In the genomic region with DNA sequence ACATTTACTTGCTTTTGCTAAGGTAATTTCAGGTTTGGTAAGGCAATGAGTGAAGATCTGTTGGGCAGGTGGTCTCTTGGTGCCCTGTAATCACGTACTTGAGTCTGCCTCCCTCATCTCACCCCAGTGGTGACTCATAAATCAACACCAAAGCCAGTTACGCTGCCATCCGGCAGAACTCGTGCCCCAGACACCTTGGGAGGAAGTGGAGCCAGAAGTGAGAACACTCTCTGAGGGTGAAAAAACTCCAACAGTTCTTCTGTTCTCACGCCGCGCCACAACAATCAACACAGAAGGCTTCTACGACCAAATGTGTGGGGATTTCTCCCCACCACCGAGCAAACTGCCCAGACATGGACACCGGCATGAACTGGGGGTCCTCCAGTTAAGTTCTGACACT, we compare ENCODE assay signal across 8 cellular contexts.
DNase-seq lines count a peak whose midpoint lies in the region; ATAC-seq and TF ChIP-seq lines count a peak whose summit lies in the region.

No MANE protein-coding gene starts in this region.

- in situ Hi-C loops in Panc1 (cut with HindIII; ENCODE audit: low pct_unique_long_range_greater_than_20kb, low sequenced_read_pairs) = no loop called here

- peaks cover 74 to 95% (median 92%) of the 10 kb centered on the region in 3 donors for H3K4me1 Mint-ChIP-seq in CD8-positive, alpha-beta memory T cell
- peaks cover 92% of the 10 kb centered on the region for H3K4me1 Mint-ChIP-seq in activated naive CD4-positive, alpha-beta T cell treated with anti-CD3 and anti-CD28 coated beads, Interleukin-2, amount 10 ng/mL, durations not matched to agents 7 days and 5 days

- POLR2A ChIA-PET in CD8-positive, alpha-beta memory T cell (lab: Charles Lee) = interaction anchor here (0.5 to 4.7 kb wide), 8 partner anchors 18 to 206 kb away, joined by 3 to 60 read pairs (median 8); partner anchors contain the start of gene ARL4C
- POLR2A ChIA-PET in HCT116 (lab: Charles Lee) = no interaction called here
- POLR2A ChIA-PET in Panc1 (lab: Charles Lee) = no interaction called here

- no peak overlapping the region for H2BK5ac ChIP-seq in trophoblast cell (ENCODE audit: low read depth, low read length, poor library complexity)

- no peak overlapping the region for H2AK5ac ChIP-seq in trophoblast cell (ENCODE audit: low read length)

- no peaks in the 10 kb centered on the region for H3K36me3 ChIP-seq in CD8-positive, alpha-beta memory T cell (ENCODE audit: insufficient read depth, low read length)
- H3K36me3 ChIP-seq in HCT116 (ENCODE audit: control insufficient read depth in 1 of 2, insufficient read depth in 2 of 2, low read length in 2 of 2) (no peaks in the 10 kb centered on the region), Panc1 (ENCODE audit: control insufficient read depth, insufficient read depth, low read length) (no peaks in the 10 kb centered on the region), trophoblast cell (ENCODE audit: control insufficient read depth in 1 of 2, insufficient read depth in 2 of 2, low read length in 2 of 2) (no peaks in the 10 kb centered on the region)

- peak overlapping the region; percentile 50 for H3K4me3 ChIP-seq in CD8-positive, alpha-beta memory T cell (ENCODE audit: low read length)
- no peak overlapping the region for H3K4me3 ChIP-seq in HCT116 (replicated peaks in 1 of 2; ENCODE audit: low read depth in 1 of 2, low read length in 2 of 2)
- H3K4me3 ChIP-seq in Panc1 (ENCODE audit: low read depth in 2 of 2, low read length in 2 of 2) = no peak overlapping the region
- H3K4me3 ChIP-seq in trophoblast cell (ENCODE audit: low read depth, low read length) = no peak overlapping the region

- peak overlapping the region; percentile 95 to 100 (median 100) for H3K27ac Mint-ChIP-seq in CD8-positive, alpha-beta memory T cell
- H3K27ac Mint-ChIP-seq in activated naive CD4-positive, alpha-beta T cell treated with anti-CD3 and anti-CD28 coated beads, Interleukin-2, amount 10 ng/mL, durations not matched to agents 7 days and 5 days = peak overlapping the region; percentile 99

- H3K4me1 ChIP-seq in CD8-positive, alpha-beta memory T cell (ENCODE audit: insufficient read depth, low read length) = peaks cover 74% of the 10 kb centered on the region
- peaks cover 19 to 61% of the 10 kb centered on the region in 2 experiments; a peak in 3 of 4 replicates for H3K4me1 ChIP-seq in HCT116 (ENCODE audit: control insufficient read depth in 1 of 2, insufficient read depth in 2 of 2, low read length in 2 of 2)
- peaks cover 12% of the 10 kb centered on the region for H3K4me1 ChIP-seq in Panc1 (ENCODE audit: control insufficient read depth, insufficient read depth, low read length)
- H3K4me1 ChIP-seq in trophoblast cell (ENCODE audit: control insufficient read depth in 1 of 2, insufficient read depth in 2 of 2, low read length in 2 of 2) = no peaks in the 10 kb centered on the region

- H4K12ac ChIP-seq in trophoblast cell (ENCODE audit: low read depth, low read length) = no peak overlapping the region

- H4K20me1 ChIP-seq in HCT116 (ENCODE audit: insufficient read depth) = no peaks in the 10 kb centered on the region

- no peak overlapping the region for H3K23ac ChIP-seq in trophoblast cell (ENCODE audit: low read length)

- H3K18ac ChIP-seq in trophoblast cell (ENCODE audit: low read length) = no peak overlapping the region

- H3K9me3 Mint-ChIP-seq in CD8-positive, alpha-beta memory T cell = peaks cover 0 to 2% (median 0%) of the 10 kb centered on the region in 5 donors
- H3K9me3 Mint-ChIP-seq in activated naive CD4-positive, alpha-beta T cell treated with anti-CD3 and anti-CD28 coated beads, Interleukin-2, amount 10 ng/mL, durations not matched to agents 7 days and 5 days = no peaks in the 10 kb centered on the region

- peak; percentile 75 to 96 (median 85) for DNase-seq in CD8-positive, alpha-beta memory T cell
- DNase-seq in HCT116 (ENCODE audit: low read depth, low spot score) = no peak
- no peak for DNase-seq in Panc1 (ENCODE audit: low read depth, low spot score)
- peak; percentile 89 for DNase-seq in activated naive CD4-positive, alpha-beta T cell treated with anti-CD3 and anti-CD28 coated beads, Interleukin-2, amount 10 ng/mL, durations not matched to agents 7 days and 5 days
- peak; percentile 42 to 43 for DNase-seq in trophoblast cell
- no peak for DNase-seq in NCI-H1092 treated with DMSO at 0.1 percent for 48 hours (lab: John Stamatoyannopoulos, UW)
- DNase-seq in NCI-H2107 treated with DMSO at 0.1 percent for 48 hours (lab: John Stamatoyannopoulos, UW; ENCODE audit: unreplicated experiment) = no peak
- no peak for DNase-seq in epidermal melanocyte (ENCODE audit: insufficient read length, low spot score)

- WGBS in trophoblast cell (ENCODE audit: extremely low coverage, insufficient coverage, insufficient read length) = no CpG with 5 or more reads among the region's 10 CpGs

- peaks cover 2% of the 10 kb centered on the region for H3K79me1 ChIP-seq in trophoblast cell (ENCODE audit: low read length)

- H3K9ac ChIP-seq in HCT116 (ENCODE audit: low read length) (no peak overlapping the region), trophoblast cell (ENCODE audit: low read length) (no peak overlapping the region)

- H2BK12ac ChIP-seq in trophoblast cell (ENCODE audit: low read length) = no peak overlapping the region

- no peak for TF ChIP-seq POLR2A in HCT116 (IDR thresholded peaks at IDR 0.05; ENCODE audit: borderline replicate concordance, extremely low read depth, insufficient read depth, insufficient read length)

- no peak overlapping the region for H4K91ac ChIP-seq in trophoblast cell (ENCODE audit: low read depth, low read length)

- ATAC-seq in HCT116 (no peak), Panc1 (no peak)

- H3K27ac ChIP-seq in CD8-positive, alpha-beta memory T cell (ENCODE audit: low read depth, low read length) = peak overlapping the region; percentile 93
- H3K27ac ChIP-seq in HCT116 (ENCODE audit: low read depth, low read length) = no peak overlapping the region
- H3K27ac ChIP-seq in Panc1 (ENCODE audit: low read length) = peak overlapping the region; percentile 85
- no peak overlapping the region for H3K27ac ChIP-seq in trophoblast cell (ENCODE audit: low read depth, low read length)

- BruUV-seq in HCT116 (replicated peaks; lab: Mats Ljungman, UMichigan) (no TSS peak), Panc1 (replicated peaks; lab: Mats Ljungman, UMichigan) (no TSS peak)

- H3K9me2 ChIP-seq in HCT116 (ENCODE audit: insufficient read depth) = no peaks in the 10 kb centered on the region; the same call in 1 of the 2 replicates

- peaks cover 0 to 3% of the 10 kb centered on the region in 2 donors for H3K27me3 Mint-ChIP-seq in CD8-positive, alpha-beta memory T cell
- no peaks in the 10 kb centered on the region for H3K27me3 Mint-ChIP-seq in activated naive CD4-positive, alpha-beta T cell treated with anti-CD3 and anti-CD28 coated beads, Interleukin-2, amount 10 ng/mL, durations not matched to agents 7 days and 5 days

- no peak overlapping the region for H3K14ac ChIP-seq in trophoblast cell (ENCODE audit: low read length)

- no peaks in the 10 kb centered on the region for H3K9me3 ChIP-seq in CD8-positive, alpha-beta memory T cell (ENCODE audit: low read length)
- no peaks in the 10 kb centered on the region for H3K9me3 ChIP-seq in HCT116 (ENCODE audit: control insufficient read depth in 1 of 2, insufficient read depth in 1 of 2, low read depth in 1 of 2, low read length in 2 of 2)
- no peaks in the 10 kb centered on the region for H3K9me3 ChIP-seq in Panc1 (ENCODE audit: control insufficient read depth, insufficient read depth, low read depth, low read length)
- no peaks in the 10 kb centered on the region for H3K9me3 ChIP-seq in trophoblast cell (ENCODE audit: insufficient read depth, low read depth, low read length)

- H3K36me3 Mint-ChIP-seq in CD8-positive, alpha-beta memory T cell = no peaks in the 10 kb centered on the region
- peaks cover 25% of the 10 kb centered on the region for H3K36me3 Mint-ChIP-seq in activated naive CD4-positive, alpha-beta T cell treated with anti-CD3 and anti-CD28 coated beads, Interleukin-2, amount 10 ng/mL, durations not matched to agents 7 days and 5 days

- intact Hi-C loops in HCT116 (cut with micrococcal nuclease) (loop anchor here (5.0 kb wide), 1 partner anchor 132 kb away; no protein-coding TSS in a partner anchor), Panc1 (cut with micrococcal nuclease; ENCODE audit: unreplicated experiment) (loop anchor here (10.0 kb wide), 1 partner anchor 74 kb away; no protein-coding TSS in a partner anchor)

- H3K4me3 Mint-ChIP-seq in CD8-positive, alpha-beta memory T cell = peak overlapping the region; percentile 42 to 84 (median 74)
- peak overlapping the region; percentile 67 for H3K4me3 Mint-ChIP-seq in activated naive CD4-positive, alpha-beta T cell treated with anti-CD3 and anti-CD28 coated beads, Interleukin-2, amount 10 ng/mL, durations not matched to agents 7 days and 5 days

- H2AFZ ChIP-seq in HCT116 (ENCODE audit: low read depth, low read length, poor library complexity, severe bottlenecking) (peak overlapping the region; percentile 80), trophoblast cell (ENCODE audit: insufficient read depth, low read length, poor library complexity) (no peak overlapping the region)

- RAD21 ChIA-PET in HCT116 (lab: Charles Lee; ENCODE audit: low non-redundant PET in 1 of 2, low total read pairs in 2 of 2, uncharacterized antibody in 2 of 2, unreplicated experiment in 2 of 2) = interaction anchor here in 1 of 2 experiments (0.8 kb wide), 2 partner anchors 73 to 255 kb away, joined by 3 to 4 read pairs; no protein-coding TSS in a partner anchor

- no peak overlapping the region for H4K8ac ChIP-seq in trophoblast cell (ENCODE audit: low read depth, low read length)

- TF ChIP-seq CTCF in HCT116 (IDR thresholded peaks at IDR 0.05 in 2 of 3, conservative IDR thresholded peaks at IDR 0.05 in 1 of 3; ENCODE audit: borderline replicate concordance in 1 of 3, insufficient read depth in 1 of 3, low read depth in 2 of 3, low read length in 2 of 3) = no peak
- no peak for TF ChIP-seq CTCF in Panc1 (IDR thresholded peaks at IDR 0.05)

- H3K79me2 ChIP-seq in HCT116 (ENCODE audit: insufficient read depth, low read length) = no peaks in the 10 kb centered on the region
- no peaks in the 10 kb centered on the region for H3K79me2 ChIP-seq in trophoblast cell (ENCODE audit: control insufficient read depth, insufficient read depth, low read length, poor library complexity)

- H3K4me2 ChIP-seq in HCT116 (ENCODE audit: low read length) = peak overlapping the region; percentile 47
- H3K4me2 ChIP-seq in trophoblast cell (ENCODE audit: low read length) = no peak overlapping the region

- no peak overlapping the region for H2BK120ac ChIP-seq in trophoblast cell (ENCODE audit: insufficient read depth, low read length, poor library complexity)

- no peak overlapping the region for H3K4ac ChIP-seq in trophoblast cell (ENCODE audit: low read depth, low read length)

- TF ChIP-seq RAD21 in HCT116 (IDR thresholded peaks at IDR 0.05; ENCODE audit: low read depth) = no peak

- CTCF ChIA-PET in CD8-positive, alpha-beta memory T cell (lab: Charles Lee) = interaction anchor here (0.7 to 5.7 kb wide), 17 partner anchors 9 to 300 kb away, joined by 3 to 86 read pairs (median 6); partner anchors contain the start of gene ARL4C
- CTCF ChIA-PET in HCT116 (lab: Charles Lee) (interaction anchor here (0.8 to 2.4 kb wide), 4 partner anchors 207 to 826 kb away, joined by 4 to 18 read pairs (median 6); partner anchors contain the start of gene ARL4C), Panc1 (lab: Charles Lee) (interaction anchor here (1.0 kb wide), 1 partner anchor 70 kb away, joined by 4 read pairs; no protein-coding TSS in a partner anchor)
- CTCF ChIA-PET in activated naive CD4-positive, alpha-beta T cell treated with anti-CD3 and anti-CD28 coated beads, Interleukin-2, amount 10 ng/mL, durations not matched to agents 7 days and 5 days (lab: Charles Lee) = interaction anchor here (0.8 to 7.0 kb wide), 23 partner anchors 10 to 254 kb away, joined by 3 to 70 read pairs (median 5); partner anchors contain the start of gene ARL4C

- no peaks in the 10 kb centered on the region for H3K27me3 ChIP-seq in CD8-positive, alpha-beta memory T cell (ENCODE audit: insufficient read depth, low read length, poor library complexity, severe bottlenecking)
- H3K27me3 ChIP-seq in HCT116 (ENCODE audit: insufficient read depth, low read length) = no peaks in the 10 kb centered on the region
- no peaks in the 10 kb centered on the region for H3K27me3 ChIP-seq in Panc1 (ENCODE audit: control insufficient read depth, insufficient read depth, low read length)
- H3K27me3 ChIP-seq in trophoblast cell (ENCODE audit: insufficient read depth, low read length) = no peaks in the 10 kb centered on the region

Comparison
In these comparisons a context has a peak if more than half of its experiments do, and no peak if none do; other contexts are left out.
1. DNase-seq: peak in CD8-positive, alpha-beta memory T cell (5 of 5), activated naive CD4-positive, alpha-beta T cell treated with anti-CD3 and anti-CD28 coated beads, Interleukin-2, amount 10 ng/mL, durations not matched to agents 7 days and 5 days (single experiment) and trophoblast cell (2 of 2); none in HCT116 (single experiment), Panc1 (single experiment), NCI-H1092 treated with DMSO at 0.1 percent for 48 hours (single experiment), NCI-H2107 treated with DMSO at 0.1 percent for 48 hours (single experiment) and epidermal melanocyte (single experiment).
2. H3K27ac ChIP-seq: peak in CD8-positive, alpha-beta memory T cell (single experiment) and Panc1 (single experiment); none in HCT116 (single experiment) and trophoblast cell (single experiment).